In the genomic region with DNA sequence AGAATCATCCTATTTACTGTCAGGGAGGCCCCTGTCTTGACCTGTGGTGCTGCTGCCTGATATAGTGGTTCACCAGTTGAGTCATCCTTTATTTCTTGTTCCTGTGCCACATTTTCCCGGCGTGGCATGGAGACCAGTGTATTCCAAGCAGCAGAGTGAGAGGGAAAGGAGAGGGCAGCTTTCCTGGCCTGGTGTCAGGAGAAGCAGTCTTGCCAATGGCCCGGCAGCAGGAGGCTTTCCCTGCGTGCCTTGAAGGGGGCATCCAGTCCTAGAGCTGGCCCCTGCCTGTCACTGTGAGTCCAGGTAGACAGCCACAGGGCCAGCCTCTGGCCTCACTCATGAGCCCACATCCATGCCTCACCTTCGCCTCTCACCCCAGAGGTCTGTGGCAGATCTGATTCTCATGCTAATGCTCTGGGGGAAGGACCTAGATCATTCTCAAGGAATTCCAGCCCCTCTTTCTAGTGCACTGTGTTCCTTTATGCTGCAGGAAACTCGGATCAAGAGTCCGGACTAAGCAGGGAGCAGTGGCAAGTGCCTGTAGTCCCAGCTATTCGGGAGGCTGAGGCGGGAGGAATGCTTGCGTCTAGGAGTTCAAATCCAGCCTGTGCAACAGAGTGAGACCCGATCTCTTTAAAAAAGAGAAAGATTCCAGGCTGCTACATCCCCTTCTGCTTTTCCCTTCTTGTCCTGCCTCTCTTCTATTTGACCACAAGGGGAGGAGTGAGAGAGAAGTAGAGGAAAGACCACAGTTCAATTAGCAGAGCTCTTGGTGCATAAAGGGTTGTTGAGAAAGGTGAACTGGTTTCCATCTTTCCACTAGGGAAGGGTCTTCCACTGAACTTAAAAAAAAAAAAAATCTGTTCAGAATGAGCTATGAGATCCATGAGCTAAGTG, we compare ENCODE assay signal across 14 cellular contexts.
DNase-seq lines count a peak whose midpoint lies in the region; ATAC-seq and TF ChIP-seq lines count a peak whose summit lies in the region.
"Had no signal": no experiment of that assay in that cellular context is flagged by ENCODE, and none has a peak within 500 bp of the region (broad histone marks: within the 10 kb centered on the region; RNA-seq: fewer than 3 reads in every experiment).

No MANE protein-coding gene starts in this region.

- no peak overlapping the region for H3K4me3 Mint-ChIP-seq in T-helper 2 cell treated with Interferon-gamma antibody and Interleukin-4, amounts not matched to agents 5 μg/mL and 100 μg/mL, for 36 hours
- H3K4me3 Mint-ChIP-seq: mesothelial cell of epicardium had no signal

- peak; percentile 43 for DNase-seq in HT1080 (ENCODE audit: low read depth)
- peak; percentile 18 for DNase-seq in SK-N-DZ (ENCODE audit: low spot score)
- no peak for DNase-seq in fibroblast of pulmonary artery (ENCODE audit: low read depth)
- peak; percentile 82 for DNase-seq in sigmoid colon
- no peak for DNase-seq in GF-D8 (lab: John Stamatoyannopoulos, UW)
- no peak for DNase-seq in T-helper 2 cell treated with Interferon-gamma antibody and Interleukin-4, amounts not matched to agents 5 μg/mL and 100 μg/mL, for 36 hours (ENCODE audit: low spot score)
- DNase-seq: activated CD4-positive, CD25-positive, alpha-beta regulatory T cell; activated naive CD4-positive, alpha-beta T cell had no signal

- peaks cover 2% of the 10 kb centered on the region for H3K27me3 Mint-ChIP-seq in T-helper 2 cell treated with Interferon-gamma antibody and Interleukin-4, amounts not matched to agents 5 μg/mL and 100 μg/mL, for 36 hours (ENCODE audit: low read depth)

- no peak overlapping the region for H3K27ac Mint-ChIP-seq in T-helper 2 cell treated with Interferon-gamma antibody and Interleukin-4, amounts not matched to agents 5 μg/mL and 100 μg/mL, for 36 hours
- H3K27ac Mint-ChIP-seq: mesothelial cell of epicardium had no signal

- TF ChIP-seq CTCF in fibroblast of pulmonary artery (IDR thresholded peaks at IDR 0.05; ENCODE audit: low read length, missing control alignments) (peak; percentile 42), sigmoid colon (IDR thresholded peaks at IDR 0.05) (no peak)

- H3K36me3 Mint-ChIP-seq in T-helper 2 cell treated with Interferon-gamma antibody and Interleukin-4, amounts not matched to agents 5 μg/mL and 100 μg/mL, for 36 hours (ENCODE audit: low read depth) = no peaks in the 10 kb centered on the region
- H3K36me3 Mint-ChIP-seq: mesothelial cell of epicardium had no signal

- no peaks in the 10 kb centered on the region for H3K9me3 ChIP-seq in sigmoid colon
- H3K9me3 ChIP-seq: HAP-1, ovary had no signal

- no peak for ATAC-seq in HG03378 (IDR thresholded peaks at IDR 0.05; ENCODE audit: unreplicated experiment)
- no peak for ATAC-seq in HG02970 (IDR thresholded peaks at IDR 0.05; ENCODE audit: low FRiP score, unreplicated experiment)

- no peaks in the 10 kb centered on the region for H3K9me3 Mint-ChIP-seq in T-helper 2 cell treated with Interferon-gamma antibody and Interleukin-4, amounts not matched to agents 5 μg/mL and 100 μg/mL, for 36 hours
- H3K9me3 Mint-ChIP-seq: mesothelial cell of epicardium had no signal

- intact Hi-C loops in sigmoid colon (cut with DNase I) = loop anchor here (2.0 to 10.0 kb wide), 3 partner anchors 51 to 233 kb away; partner anchors contain the start of gene MYLK

- WGBS in sigmoid colon, 2 donors = 86 to 88% methylated on average over 11 of the region's 11 CpGs

- no peak overlapping the region for H3K4me3 ChIP-seq in fibroblast of pulmonary artery (replicated peaks; ENCODE audit: low read depth, low read length)
- no peak overlapping the region for H3K4me3 ChIP-seq in sigmoid colon
- H3K4me3 ChIP-seq: BLaER1 treated with 17β-estradiol and CSF1 and Interleukin-3, amounts not matched to agents 10 nM and 100 nM; HAP-1; ovary had no signal

- H3K27ac ChIP-seq in sigmoid colon = peak overlapping the region; percentile 89 to 98 (median 94)

- H3K4me1 ChIP-seq in sigmoid colon = peaks cover 0 to 99% (median 88%) of the 10 kb centered on the region in 4 donors
- H3K4me1 ChIP-seq: HAP-1 had no signal

- H3K4me1 Mint-ChIP-seq in T-helper 2 cell treated with Interferon-gamma antibody and Interleukin-4, amounts not matched to agents 5 μg/mL and 100 μg/mL, for 36 hours (ENCODE audit: low read depth) = no peaks in the 10 kb centered on the region

- no peaks in the 10 kb centered on the region for H3K27me3 ChIP-seq in sigmoid colon
- H3K27me3 ChIP-seq: BLaER1 treated with 17β-estradiol and CSF1 and Interleukin-3, amounts not matched to agents 10 nM and 100 nM; ovary had no signal

- TF ChIP-seq EP300 in sigmoid colon (IDR thresholded peaks at IDR 0.05) = no peak

- peaks cover 21 to 88% (median 41%) of the 10 kb centered on the region in 4 donors for H3K36me3 ChIP-seq in sigmoid colon
- H3K36me3 ChIP-seq: ovary had no signal

- TF ChIP-seq POLR2A in sigmoid colon (IDR thresholded peaks at IDR 0.05) = no peak

Comparison
In these comparisons a context has a peak if more than half of its experiments do, and no peak if none do; other contexts are left out.
1. DNase-seq: peak in HT1080 (single experiment), SK-N-DZ (single experiment) and sigmoid colon (single experiment); none in fibroblast of pulmonary artery (single experiment), GF-D8 (single experiment) and T-helper 2 cell treated with Interferon-gamma antibody and Interleukin-4, amounts not matched to agents 5 μg/mL and 100 μg/mL, for 36 hours (single experiment).